In genomic region chr1:220454155-220454777, GRCh38 we compare ENCODE assay signal across 16 cellular contexts.
DNase-seq lines count a peak whose midpoint lies in the region; ATAC-seq and TF ChIP-seq lines count a peak whose summit lies in the region.
"Had no signal": no experiment of that assay in that cellular context is flagged by ENCODE, and none has a peak within 500 bp of the region (broad histone marks: within the 10 kb centered on the region; RNA-seq: fewer than 3 reads in every experiment).

No MANE protein-coding gene starts in this region.

- no peak for DNase-seq in HFFc6
- no peak for DNase-seq in astrocyte of the spinal cord (ENCODE audit: low read depth, low spot score)
- DNase-seq in NCI-H69 (lab: John Stamatoyannopoulos, UW): no peak
- DNase-seq in putamen (ENCODE audit: low spot score): no peak
- DNase-seq in effector memory CD4-positive, alpha-beta T cell: no peak
- DNase-seq: activated naive CD4-positive, alpha-beta T cell; head of caudate nucleus; left cardiac atrium; NCI-H2107; right cardiac atrium; stimulated activated CD4-positive, alpha-beta T cell treated with anti-CD3 and anti-CD28 coated beads, Interleukin-4, amount 100 ng/mL, for 24 hours had no signal

- in situ Hi-C loops in astrocyte of the spinal cord (cut with HindIII; ENCODE audit: low sequenced_read_pairs): no loop called here

- TF ChIP-seq CTCF in C4-2B (conservative IDR thresholded peaks at IDR 0.05) (peak; percentile 65), HFFc6 (IDR thresholded peaks at IDR 0.05) (peak; percentile 70), astrocyte of the spinal cord (IDR thresholded peaks at IDR 0.05; ENCODE audit: low read depth, low read length) (peak; percentile 15), nephron (IDR thresholded peaks at IDR 0.05; ENCODE audit: unreplicated experiment in 3 of 3) (peak in 2 of 3 experiments; percentile 19 to 37)

- H3K9me3 ChIP-seq in effector memory CD4-positive, alpha-beta T cell (ENCODE audit: control insufficient read depth, low read length): no peaks in the 10 kb centered on the region
- H3K9me3 ChIP-seq: SJSA1 had no signal

- H3K27me3 Mint-ChIP-seq in HFFc6 (ENCODE audit: insufficient read depth) (no peaks in the 10 kb centered on the region; the same call in 1 of the 2 replicates), nephron (ENCODE audit: low read depth) (no peaks in the 10 kb centered on the region)
- H3K27me3 Mint-ChIP-seq: brain had no signal

- H3K36me3 ChIP-seq in effector memory CD4-positive, alpha-beta T cell (ENCODE audit: control insufficient read depth, insufficient read depth, low read length): no peaks in the 10 kb centered on the region
- H3K36me3 ChIP-seq: SJSA1 had no signal

- H3K9me3 Mint-ChIP-seq in HFFc6 (peaks cover 17% of the 10 kb centered on the region), nephron (no peaks in the 10 kb centered on the region)

- H3K4me3 Mint-ChIP-seq in HFFc6: no peak overlapping the region
- H3K4me3 Mint-ChIP-seq in nephron: no peak overlapping the region
- H3K4me3 Mint-ChIP-seq: brain had no signal

- H3K27ac Mint-ChIP-seq in HFFc6 (no peak overlapping the region), nephron (no peak overlapping the region)

- H3K4me1 ChIP-seq in effector memory CD4-positive, alpha-beta T cell (ENCODE audit: control insufficient read depth, insufficient read depth, low read length, poor library complexity, severe bottlenecking): no peaks in the 10 kb centered on the region
- H3K4me1 ChIP-seq: SJSA1 had no signal

- H3K4me1 Mint-ChIP-seq in HFFc6 (ENCODE audit: low read depth): no peaks in the 10 kb centered on the region
- peaks cover 4% of the 10 kb centered on the region for H3K4me1 Mint-ChIP-seq in nephron

- H3K4me3 ChIP-seq in astrocyte of the spinal cord (ENCODE audit: low read depth, low read length): no peak overlapping the region
- H3K4me3 ChIP-seq in effector memory CD4-positive, alpha-beta T cell (ENCODE audit: insufficient read depth, low read depth, low read length, poor library complexity, severe bottlenecking): no peak overlapping the region
- H3K4me3 ChIP-seq: SJSA1 had no signal

- no peak overlapping the region for H3K27ac ChIP-seq in C4-2B
- no peak overlapping the region for H3K27ac ChIP-seq in effector memory CD4-positive, alpha-beta T cell (ENCODE audit: insufficient read depth, low read length, poor library complexity, severe bottlenecking)
- H3K27ac ChIP-seq: SJSA1 had no signal

- no peaks in the 10 kb centered on the region for H3K27me3 ChIP-seq in effector memory CD4-positive, alpha-beta T cell (replicated peaks; ENCODE audit: control insufficient read depth, insufficient read depth, low read length, poor library complexity, severe bottlenecking)
- H3K27me3 ChIP-seq: SJSA1 had no signal

- H3K36me3 Mint-ChIP-seq in HFFc6 (ENCODE audit: low read depth) (no peaks in the 10 kb centered on the region; the same call in 1 of the 2 replicates), nephron (ENCODE audit: low read depth) (no peaks in the 10 kb centered on the region)
- H3K36me3 Mint-ChIP-seq: brain had no signal

- no peak for ATAC-seq in GM21515 (IDR thresholded peaks at IDR 0.05; ENCODE audit: unreplicated experiment)
- ATAC-seq: left cardiac atrium, right cardiac atrium had no signal

Comparison
In these comparisons a context has a peak if more than half of its experiments do, and no peak if none do; other contexts are left out.
1. CTCF ChIP-seq: peak in every context shown above with its lines; median percentile 70 in HFFc6; 65 in C4-2B; 28 in nephron; 15 in astrocyte of the spinal cord.